Comparison of ENCODE assay signal across 12 cellular contexts in genomic region chr3:119279101-119279554, GRCh38. TPM values are rescaled to one million over a fixed set of nuclear protein-coding genes. Genes with fewer than 3 reads are reported as not detected.
DNase-seq lines count a peak whose midpoint lies in the region; ATAC-seq, FAIRE-seq and TF ChIP-seq lines count a peak whose summit lies in the region.
"Had no signal": no experiment of that assay in that cellular context is flagged by ENCODE, and none has a peak within 500 bp of the region (broad histone marks: within the 10 kb centered on the region; RNA-seq: fewer than 3 reads in every experiment).

No MANE protein-coding gene starts in this region.

- no peaks in the 10 kb centered on the region for H3K27me3 ChIP-seq in esophagus squamous epithelium
- H3K27me3 ChIP-seq in transverse colon: no peaks in the 10 kb centered on the region

- DNase-seq in NCI-H1105 treated with DMSO at 0.1 percent for 48 hours (lab: John Stamatoyannopoulos, UW) (peak; percentile 28), NCI-H1105 (lab: John Stamatoyannopoulos, UW) (no peak), esophagus squamous epithelium (lab: John Stamatoyannopoulos, UW) (no peak), mucosa of descending colon (peak in 2 of 3 donors; percentile 44 to 60), transverse colon (peak; percentile 28), NCI-H146 treated with DMSO at 0.1 percent for 48 hours (lab: John Stamatoyannopoulos, UW; ENCODE audit: unreplicated experiment) (no peak), GM19238 (ENCODE audit: insufficient read length, low spot score) (no peak), GM12892 (ENCODE audit: insufficient read length) (no peak)
- DNase-seq: NCI-H146, T1000 had no signal

- no peak overlapping the region for H3K4me3 ChIP-seq in esophagus squamous epithelium
- no peak overlapping the region for H3K4me3 ChIP-seq in mucosa of descending colon
- H3K4me3 ChIP-seq in transverse colon: no peak overlapping the region

- H3K4me1 ChIP-seq in esophagus squamous epithelium: peaks cover 0 to 12% (median 0%) of the 10 kb centered on the region in 3 donors
- no peaks in the 10 kb centered on the region for H3K4me1 ChIP-seq in mucosa of descending colon (ENCODE audit: low read depth)
- no peaks in the 10 kb centered on the region for H3K4me1 ChIP-seq in transverse colon

- H3K27ac ChIP-seq in esophagus squamous epithelium (peak overlapping the region in 3 of 4 donors; percentile 50 to 78 (median 59)), transverse colon (peak overlapping the region; percentile 4 to 48 (median 26))
- H3K27ac ChIP-seq: 22Rv1 had no signal

- peak; percentile 79 for ATAC-seq in mucosa of descending colon

- intact Hi-C loops in esophagus squamous epithelium (cut with DNase I): no loop called here
- intact Hi-C loops in mucosa of descending colon (cut with DNase I, micrococcal nuclease): no loop called here
- intact Hi-C loops in transverse colon (cut with DNase I; ENCODE audit: low total_unique reads): no loop called here

- TF ChIP-seq EP300 in transverse colon (IDR thresholded peaks at IDR 0.05; ENCODE audit: low read depth): no peak

- TF ChIP-seq CTCF in esophagus squamous epithelium (IDR thresholded peaks at IDR 0.05) (no peak), mucosa of descending colon (IDR thresholded peaks at IDR 0.05) (no peak), transverse colon (IDR thresholded peaks at IDR 0.05) (no peak)

- H3K9me3 ChIP-seq in esophagus squamous epithelium (no peaks in the 10 kb centered on the region), mucosa of descending colon (peaks cover 9% of the 10 kb centered on the region), transverse colon (no peaks in the 10 kb centered on the region)

- FAIRE-seq in GM12892 (lab: Jason Lieb, UNC): no peak

- in situ Hi-C loops in transverse colon (cut with MboI; ENCODE audit: low pct_ligation_motif_present in 1 of 4, low pct_unique_long_range_greater_than_20kb in 1 of 4, low sequenced_read_pairs in 3 of 4): loop anchor here in 1 of 4 donors (25.0 kb wide), 1 partner anchor 408 kb away; the partner anchor contains the start of gene COX17

- H3K36me3 ChIP-seq in esophagus squamous epithelium (no peaks in the 10 kb centered on the region), mucosa of descending colon (ENCODE audit: low read depth) (no peaks in the 10 kb centered on the region), transverse colon (no peaks in the 10 kb centered on the region)

- TF ChIP-seq POLR2A in esophagus squamous epithelium (IDR thresholded peaks at IDR 0.05) (no peak), transverse colon (IDR thresholded peaks at IDR 0.05) (no peak), GM12892 (IDR thresholded peaks at IDR 0.05; ENCODE audit: low read depth, low read length) (no peak)

- WGBS in esophagus squamous epithelium, 2 donors: 39 to 61% methylated on average over 6 of the region's 6 CpGs
- 76 to 80% methylated on average over 4 to 6 of the region's 6 CpGs for WGBS in transverse colon (ENCODE audit: low coverage in 1 of 2), 2 donors

RNA-seq across cellular contexts. Expression of gene ARHGAP31, which starts 15.1 kb away (rescaled TPM):
- 1 to 10 TPM; 2.7 to 9.3 (median 7.6) TPM for total RNA-seq in esophagus squamous epithelium
- total RNA-seq in mucosa of descending colon: 10 to 100 TPM in 2 of 3 donors, 1 to 10 TPM in 1; 7.7 to 25.8 (median 11.8) TPM
- total RNA-seq in transverse colon: 10 to 100 TPM in 2 of 4 donors, 1 to 10 TPM in 2; 6.7 to 68.5 (median 9.6) TPM
- 9.0 TPM for polyA plus RNA-seq in GM12892 (2012; ENCODE audit: missing spikeins)
- polyA plus RNA-seq: neural cell had no signal

RNA-seq across cellular contexts. Expression of gene B4GALT4, which starts 38.5 kb away (rescaled TPM):
- total RNA-seq in esophagus squamous epithelium (10 to 100 TPM; 12.8 to 21.6 (median 15.9) TPM), mucosa of descending colon (10 to 100 TPM; 35.0 to 73.9 (median 58.9) TPM), transverse colon (10 to 100 TPM; 27.7 to 54.2 (median 52.0) TPM)
- 12.5 TPM for polyA plus RNA-seq in GM12892 (2012; ENCODE audit: missing spikeins)

Comparison
In these comparisons a context has a peak if more than half of its experiments do, and no peak if none do; other contexts are left out.
1. DNase-seq: peak in NCI-H1105 treated with DMSO at 0.1 percent for 48 hours (single experiment), mucosa of descending colon (2 of 3) and transverse colon (single experiment); none in NCI-H1105 (single experiment), esophagus squamous epithelium (single experiment), NCI-H146 treated with DMSO at 0.1 percent for 48 hours (single experiment), GM19238 (single experiment) and GM12892 (single experiment).